ENCODE assay signal across 1 cellular context in genomic region chr6:160750276-160750689, GRCh38.
TF ChIP-seq lines count a peak whose summit lies in the region.

No MANE protein-coding gene starts in this region.

TF ChIP-seq in GM12878, 131 proteins besides CTCF, POLR2A, EP300 and RAD21 (continued from another document):
- TF ChIP-seq, protein P1, sequence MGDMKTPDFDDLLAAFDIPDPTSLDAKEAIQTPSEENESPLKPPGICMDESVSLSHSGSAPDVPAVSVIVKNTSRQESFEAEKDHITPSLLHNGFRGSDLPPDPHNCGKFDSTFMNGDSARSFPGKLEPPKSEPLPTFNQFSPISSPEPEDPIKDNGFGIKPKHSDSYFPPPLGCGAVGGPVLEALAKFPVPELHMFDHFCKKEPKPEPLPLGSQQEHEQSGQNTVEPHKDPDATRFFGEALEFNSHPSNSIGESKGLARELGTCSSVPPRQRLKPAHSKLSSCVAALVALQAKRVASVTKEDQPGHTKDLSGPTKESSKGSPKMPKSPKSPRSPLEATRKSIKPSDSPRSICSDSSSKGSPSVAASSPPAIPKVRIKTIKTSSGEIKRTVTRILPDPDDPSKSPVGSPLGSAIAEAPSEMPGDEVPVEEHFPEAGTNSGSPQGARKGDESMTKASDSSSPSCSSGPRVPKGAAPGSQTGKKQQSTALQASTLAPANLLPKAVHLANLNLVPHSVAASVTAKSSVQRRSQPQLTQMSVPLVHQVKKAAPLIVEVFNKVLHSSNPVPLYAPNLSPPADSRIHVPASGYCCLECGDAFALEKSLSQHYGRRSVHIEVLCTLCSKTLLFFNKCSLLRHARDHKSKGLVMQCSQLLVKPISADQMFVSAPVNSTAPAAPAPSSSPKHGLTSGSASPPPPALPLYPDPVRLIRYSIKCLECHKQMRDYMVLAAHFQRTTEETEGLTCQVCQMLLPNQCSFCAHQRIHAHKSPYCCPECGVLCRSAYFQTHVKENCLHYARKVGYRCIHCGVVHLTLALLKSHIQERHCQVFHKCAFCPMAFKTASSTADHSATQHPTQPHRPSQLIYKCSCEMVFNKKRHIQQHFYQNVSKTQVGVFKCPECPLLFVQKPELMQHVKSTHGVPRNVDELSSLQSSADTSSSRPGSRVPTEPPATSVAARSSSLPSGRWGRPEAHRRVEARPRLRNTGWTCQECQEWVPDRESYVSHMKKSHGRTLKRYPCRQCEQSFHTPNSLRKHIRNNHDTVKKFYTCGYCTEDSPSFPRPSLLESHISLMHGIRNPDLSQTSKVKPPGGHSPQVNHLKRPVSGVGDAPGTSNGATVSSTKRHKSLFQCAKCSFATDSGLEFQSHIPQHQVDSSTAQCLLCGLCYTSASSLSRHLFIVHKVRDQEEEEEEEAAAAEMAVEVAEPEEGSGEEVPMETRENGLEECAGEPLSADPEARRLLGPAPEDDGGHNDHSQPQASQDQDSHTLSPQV (IDR thresholded peaks at IDR 0.05), result no peak
- TF ChIP-seq NFYA (IDR thresholded peaks at IDR 0.05; ENCODE audit: borderline replicate concordance, low read depth, low read length) (no peak), POLR2AphosphoS2 (IDR thresholded peaks at IDR 0.05; ENCODE audit: low read depth, low read length) (no peak), POU2F2 (IDR thresholded peaks at IDR 0.05; ENCODE audit: borderline replicate concordance, low read depth, low read length) (0 out of 3 replicates have a peak, but pooled peaks have one; percentile 36), IKZF2 (IDR thresholded peaks at IDR 0.05) (no peak), FOXM1 (IDR thresholded peaks at IDR 0.05; ENCODE audit: low read depth, low read length) (0 out of 2 replicates have a peak, but pooled peaks have one; percentile 49), NR2C2 (IDR thresholded peaks at IDR 0.05; ENCODE audit: borderline replicate concordance, control insufficient read depth, insufficient read length, low read depth) (no peak), NR2F1 (conservative IDR thresholded peaks at IDR 0.05) (no peak), ZNF384 (IDR thresholded peaks at IDR 0.05; ENCODE audit: borderline replicate concordance, low read depth, low read length) (no peak), FOS (IDR thresholded peaks at IDR 0.05; ENCODE audit: borderline replicate concordance, extremely low read depth, insufficient read length) (no peak), TCF7 (IDR thresholded peaks at IDR 0.05; ENCODE audit: borderline replicate concordance) (no peak), TARDBP (IDR thresholded peaks at IDR 0.05; ENCODE audit: borderline replicate concordance) (no peak), JUND (IDR thresholded peaks at IDR 0.05; ENCODE audit: low read depth, low read length) (no peak), HSF1 (IDR thresholded peaks at IDR 0.05; ENCODE audit: low read depth, low read length) (no peak)
